8 cellular contexts compared by ENCODE assay signal in genomic region chr12:76020731-76021672, GRCh38. TPM values are rescaled to one million over a fixed set of nuclear protein-coding genes. Genes with fewer than 3 reads are reported as not detected.
DNase-seq lines count a peak whose midpoint lies in the region; ATAC-seq and TF ChIP-seq lines count a peak whose summit lies in the region.

No MANE protein-coding gene starts in this region.

- no peak overlapping the region for H3K4me3 Mint-ChIP-seq in mesothelial cell of epicardium
- peak overlapping the region; percentile 83 for H3K4me3 Mint-ChIP-seq in stimulated activated naive CD8-positive, alpha-beta T cell treated with anti-CD3 and anti-CD28 coated beads, Interleukin-15, Interleukin-2, amounts not matched to agents 100 ng/mL and 50 ng/mL, for 24 hours

- H3K36me3 ChIP-seq in SK-N-MC (ENCODE audit: insufficient read depth, low read length), result no peaks in the 10 kb centered on the region

- no peak overlapping the region for H3K9ac ChIP-seq in SK-N-MC (ENCODE audit: insufficient read length)

- peak overlapping the region; percentile 67 for H3K27ac Mint-ChIP-seq in mesothelial cell of epicardium
- peak overlapping the region; percentile 100 for H3K27ac Mint-ChIP-seq in stimulated activated naive CD8-positive, alpha-beta T cell treated with anti-CD3 and anti-CD28 coated beads, Interleukin-15, Interleukin-2, amounts not matched to agents 100 ng/mL and 50 ng/mL, for 24 hours

- DNase-seq in SK-N-MC (ENCODE audit: low read depth, low spot score) (peak; percentile 82), astrocyte of the cerebellum (ENCODE audit: low read depth) (peak; percentile 98), mesothelial cell of epicardium (ENCODE audit: low spot score in 2 of 2, unreplicated experiment in 2 of 2) (no peak), NCI-H69 (lab: John Stamatoyannopoulos, UW) (no peak)
- DNase-seq in effector CD8-positive, alpha-beta T cell (lab: John Stamatoyannopoulos, UW), result no peak

- in situ Hi-C loops in astrocyte of the cerebellum (cut with HindIII; ENCODE audit: low sequenced_read_pairs), result no loop called here

- H3K27me3 Mint-ChIP-seq in mesothelial cell of epicardium (ENCODE audit: low read depth), result no peaks in the 10 kb centered on the region
- H3K27me3 Mint-ChIP-seq in stimulated activated naive CD8-positive, alpha-beta T cell treated with anti-CD3 and anti-CD28 coated beads, Interleukin-15, Interleukin-2, amounts not matched to agents 100 ng/mL and 50 ng/mL, for 24 hours, result no peaks in the 10 kb centered on the region

- H3K27ac ChIP-seq in SK-N-MC, result no peak overlapping the region

- TF ChIP-seq CTCF in astrocyte of the cerebellum (IDR thresholded peaks at IDR 0.05; ENCODE audit: low read depth, low read length, missing control alignments) (no peak), mesothelial cell of epicardium (IDR thresholded peaks at IDR 0.05; ENCODE audit: unreplicated experiment) (no peak)

- no peaks in the 10 kb centered on the region for H3K9me3 Mint-ChIP-seq in mesothelial cell of epicardium
- no peaks in the 10 kb centered on the region for H3K9me3 Mint-ChIP-seq in stimulated activated naive CD8-positive, alpha-beta T cell treated with anti-CD3 and anti-CD28 coated beads, Interleukin-15, Interleukin-2, amounts not matched to agents 100 ng/mL and 50 ng/mL, for 24 hours

- no peaks in the 10 kb centered on the region for H3K9me3 ChIP-seq in SK-N-MC (ENCODE audit: low read depth, low read length)

- H3K4me1 Mint-ChIP-seq in mesothelial cell of epicardium, result peaks cover 35% of the 10 kb centered on the region
- peaks cover 65% of the 10 kb centered on the region for H3K4me1 Mint-ChIP-seq in stimulated activated naive CD8-positive, alpha-beta T cell treated with anti-CD3 and anti-CD28 coated beads, Interleukin-15, Interleukin-2, amounts not matched to agents 100 ng/mL and 50 ng/mL, for 24 hours (ENCODE audit: low read depth)

- ATAC-seq in GM18508 (IDR thresholded peaks at IDR 0.05; ENCODE audit: insufficient read depth, unreplicated experiment) (peak; percentile 45), HG03039 (IDR thresholded peaks at IDR 0.05; ENCODE audit: unreplicated experiment) (peak; percentile 43)

- H3K36me3 Mint-ChIP-seq in mesothelial cell of epicardium, result no peaks in the 10 kb centered on the region
- H3K36me3 Mint-ChIP-seq in stimulated activated naive CD8-positive, alpha-beta T cell treated with anti-CD3 and anti-CD28 coated beads, Interleukin-15, Interleukin-2, amounts not matched to agents 100 ng/mL and 50 ng/mL, for 24 hours (ENCODE audit: low read depth), result peaks cover 3% of the 10 kb centered on the region

- peak overlapping the region; percentile 47 for H3K4me3 ChIP-seq in SK-N-MC
- H3K4me3 ChIP-seq in astrocyte of the cerebellum (ENCODE audit: low read depth, low read length), result no peak overlapping the region

RNA-seq across cellular contexts. Expression of gene PHLDA1, which starts 10.6 kb away (rescaled TPM):
- total RNA-seq in mesothelial cell of epicardium, result 23.4 to 24.4 TPM (median 23.6 TPM) in 3 replicates

Comparison
In these comparisons a context has a peak if more than half of its experiments do, and no peak if none do; other contexts are left out.
1. DNase-seq: peak in SK-N-MC (single experiment) and astrocyte of the cerebellum (single experiment); none in mesothelial cell of epicardium (0 of 2), effector CD8-positive, alpha-beta T cell (single experiment) and NCI-H69 (single experiment).